1 cellular context compared by ENCODE assay signal in the genomic region with DNA sequence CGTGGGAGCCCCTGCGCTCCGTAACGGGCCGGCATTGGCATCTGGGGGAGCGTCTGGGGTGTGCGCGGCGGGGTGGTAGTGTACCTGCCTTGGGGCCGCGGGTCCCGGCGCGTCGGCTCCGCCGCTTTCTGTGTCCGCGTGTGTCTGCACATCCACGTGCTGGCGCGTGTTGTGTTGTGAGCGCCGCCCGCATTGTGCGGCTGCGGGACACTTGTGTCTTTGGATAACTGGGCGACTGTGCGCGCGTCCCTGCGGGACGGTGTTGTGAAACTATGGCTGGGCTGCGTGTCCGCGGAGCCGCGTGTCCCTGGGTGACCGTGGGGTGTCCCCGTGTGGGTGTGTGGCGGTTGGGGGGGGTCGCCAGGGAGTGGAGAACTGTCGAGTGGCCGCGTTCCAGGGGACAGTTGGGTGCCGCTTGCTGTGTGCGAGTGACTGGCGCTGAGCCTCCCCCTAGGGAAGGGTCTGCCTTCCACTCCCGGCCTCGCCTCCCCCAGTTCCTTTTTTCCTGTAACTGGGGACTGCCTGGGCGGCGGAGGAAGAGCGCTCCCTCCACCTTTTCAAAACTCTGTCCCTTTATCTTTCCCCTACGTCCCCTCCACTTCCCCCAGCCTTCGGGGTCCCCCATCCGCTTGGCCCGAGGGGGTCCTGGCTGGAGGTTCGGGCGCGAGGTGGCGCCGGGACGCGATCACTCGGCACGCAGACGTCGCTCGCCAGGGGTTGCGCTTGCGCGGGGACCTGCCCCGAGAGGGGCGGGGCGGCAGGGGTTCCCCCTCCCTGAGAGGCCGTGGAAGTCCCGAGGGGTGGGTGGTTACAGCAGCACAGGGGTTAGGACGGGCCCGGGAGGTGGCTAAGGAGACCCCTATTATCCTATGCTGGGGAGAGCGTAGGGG.
A peak's percentile ranks its signal among the peaks of the same experiment; 100 is the strongest.
TF ChIP-seq lines count a peak whose summit lies in the region.

No MANE protein-coding gene starts in this region.

TF ChIP-seq in HepG2, 621 proteins besides CTCF, POLR2A, EP300 and RAD21 (continued from another document and continues in another):
- TF ChIP-seq, protein P1, sequence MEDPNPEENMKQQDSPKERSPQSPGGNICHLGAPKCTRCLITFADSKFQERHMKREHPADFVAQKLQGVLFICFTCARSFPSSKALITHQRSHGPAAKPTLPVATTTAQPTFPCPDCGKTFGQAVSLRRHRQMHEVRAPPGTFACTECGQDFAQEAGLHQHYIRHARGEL (CRISPR knock-in tag; IDR thresholded peaks at IDR 0.05) = no peak
- TF ChIP-seq AGO1 (IDR thresholded peaks at IDR 0.05; ENCODE audit: low read depth, low read length, poor library complexity, severe bottlenecking) (peak; percentile 25), FOXM1 (CRISPR knock-in tag; IDR thresholded peaks at IDR 0.05) (no peak), SKI (IDR thresholded peaks at IDR 0.05; ENCODE audit: partially characterized antibody) (peak; percentile 71), ZBTB7B (CRISPR knock-in tag; IDR thresholded peaks at IDR 0.05) (no peak), BHLHE40 (IDR thresholded peaks at IDR 0.05; ENCODE audit: low read length) (peak; percentile 37; the same call in 1 of the 2 replicates), NAIF1 (CRISPR knock-in tag; IDR thresholded peaks at IDR 0.05; ENCODE audit: borderline replicate concordance) (no peak), ZNF20 (CRISPR knock-in tag; IDR thresholded peaks at IDR 0.05) (no peak), NRL (CRISPR knock-in tag; IDR thresholded peaks at IDR 0.05; ENCODE audit: borderline replicate concordance) (peak; percentile 25; the same call in 1 of the 2 replicates), HIVEP1 (CRISPR knock-in tag; IDR thresholded peaks at IDR 0.05) (no peak), NFIC (IDR thresholded peaks at IDR 0.05; ENCODE audit: low read length) (no peak), CCDC6 (CRISPR knock-in tag; IDR thresholded peaks at IDR 0.05) (no peak), ZNF777 (CRISPR knock-in tag; IDR thresholded peaks at IDR 0.05) (peak; percentile 88), AGO2 (optimal IDR thresholded peaks at IDR 0.05; ENCODE audit: low read depth, low read length) (peak; percentile 56), ZNF782 (CRISPR knock-in tag; IDR thresholded peaks at IDR 0.05; ENCODE audit: borderline replicate concordance) (peak; percentile 27; the same call in 1 of the 2 replicates), TCF7L2 (IDR thresholded peaks at IDR 0.05; ENCODE audit: low read depth, low read length) (no peak), SIN3B (IDR thresholded peaks at IDR 0.05; ENCODE audit: low read length) (no peak), MTF1 (CRISPR knock-in tag; IDR thresholded peaks at IDR 0.05) (no peak), NPAS2 (CRISPR knock-in tag; IDR thresholded peaks at IDR 0.05; ENCODE audit: borderline replicate concordance) (no peak), RAD51 (IDR thresholded peaks at IDR 0.05; ENCODE audit: borderline replicate concordance) (no peak), MAZ (IDR thresholded peaks at IDR 0.05; ENCODE audit: borderline replicate concordance, low read depth, low read length) (no peak), MAZ (CRISPR knock-in tag; IDR thresholded peaks at IDR 0.05; ENCODE audit: low read depth) (peak; percentile 70; the same call in 1 of the 2 replicates), KAT2B (IDR thresholded peaks at IDR 0.05; ENCODE audit: borderline replicate concordance, low read depth, low read length) (no peak), ZFP1 (CRISPR knock-in tag; IDR thresholded peaks at IDR 0.05) (no peak), ZNF17 (CRISPR knock-in tag; IDR thresholded peaks at IDR 0.05) (no peak), KDM6A (CRISPR knock-in tag; IDR thresholded peaks at IDR 0.05; ENCODE audit: low read depth) (no peak), GABPB1 (CRISPR knock-in tag; IDR thresholded peaks at IDR 0.05) (peak; percentile 63; the same call in 1 of the 2 replicates), KDM1A (CRISPR knock-in tag; IDR thresholded peaks at IDR 0.05) (no peak), ZNF644 (CRISPR knock-in tag; IDR thresholded peaks at IDR 0.05; ENCODE audit: low read depth) (no peak), FOXK1 (CRISPR knock-in tag; IDR thresholded peaks at IDR 0.05; ENCODE audit: borderline replicate concordance, low read depth) (no peak), ZNF792 (CRISPR knock-in tag; IDR thresholded peaks at IDR 0.05) (no peak), ZNF737 (CRISPR knock-in tag; IDR thresholded peaks at IDR 0.05; ENCODE audit: borderline replicate concordance) (peak; percentile 62; the same call in 1 of the 2 replicates), MAF1 (CRISPR knock-in tag; IDR thresholded peaks at IDR 0.05; ENCODE audit: borderline replicate concordance) (no peak; the same call in 1 of the 2 replicates), ZBTB42 (CRISPR knock-in tag; IDR thresholded peaks at IDR 0.05) (no peak), SP140L (CRISPR knock-in tag; IDR thresholded peaks at IDR 0.05; ENCODE audit: borderline replicate concordance) (no peak), ZNF558 (CRISPR knock-in tag; IDR thresholded peaks at IDR 0.05; ENCODE audit: borderline replicate concordance) (no peak), ELF3 (CRISPR knock-in tag; IDR thresholded peaks at IDR 0.05) (no peak)
- TF ChIP-seq, protein P2, sequence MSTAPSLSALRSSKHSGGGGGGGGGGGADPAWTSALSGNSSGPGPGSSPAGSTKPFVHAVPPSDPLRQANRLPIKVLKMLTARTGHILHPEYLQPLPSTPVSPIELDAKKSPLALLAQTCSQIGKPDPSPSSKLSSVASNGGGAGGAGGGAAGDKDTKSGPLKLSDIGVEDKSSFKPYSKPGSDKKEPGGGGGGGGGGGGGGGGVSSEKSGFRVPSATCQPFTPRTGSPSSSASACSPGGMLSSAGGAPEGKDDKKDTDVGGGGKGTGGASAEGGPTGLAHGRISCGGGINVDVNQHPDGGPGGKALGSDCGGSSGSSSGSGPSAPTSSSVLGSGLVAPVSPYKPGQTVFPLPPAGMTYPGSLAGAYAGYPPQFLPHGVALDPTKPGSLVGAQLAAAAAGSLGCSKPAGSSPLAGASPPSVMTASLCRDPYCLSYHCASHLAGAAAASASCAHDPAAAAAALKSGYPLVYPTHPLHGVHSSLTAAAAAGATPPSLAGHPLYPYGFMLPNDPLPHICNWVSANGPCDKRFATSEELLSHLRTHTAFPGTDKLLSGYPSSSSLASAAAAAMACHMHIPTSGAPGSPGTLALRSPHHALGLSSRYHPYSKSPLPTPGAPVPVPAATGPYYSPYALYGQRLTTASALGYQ (CRISPR knock-in tag; IDR thresholded peaks at IDR 0.05) = 0 out of 2 replicates have a peak, but pooled peaks have one; percentile 14
- TF ChIP-seq, protein P3, sequence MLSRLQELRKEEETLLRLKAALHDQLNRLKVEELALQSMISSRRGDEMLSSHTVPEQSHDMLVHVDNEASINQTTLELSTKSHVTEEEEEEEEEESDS (CRISPR knock-in tag; IDR thresholded peaks at IDR 0.05; ENCODE audit: borderline replicate concordance) = no peak
- TF ChIP-seq, protein P4, sequence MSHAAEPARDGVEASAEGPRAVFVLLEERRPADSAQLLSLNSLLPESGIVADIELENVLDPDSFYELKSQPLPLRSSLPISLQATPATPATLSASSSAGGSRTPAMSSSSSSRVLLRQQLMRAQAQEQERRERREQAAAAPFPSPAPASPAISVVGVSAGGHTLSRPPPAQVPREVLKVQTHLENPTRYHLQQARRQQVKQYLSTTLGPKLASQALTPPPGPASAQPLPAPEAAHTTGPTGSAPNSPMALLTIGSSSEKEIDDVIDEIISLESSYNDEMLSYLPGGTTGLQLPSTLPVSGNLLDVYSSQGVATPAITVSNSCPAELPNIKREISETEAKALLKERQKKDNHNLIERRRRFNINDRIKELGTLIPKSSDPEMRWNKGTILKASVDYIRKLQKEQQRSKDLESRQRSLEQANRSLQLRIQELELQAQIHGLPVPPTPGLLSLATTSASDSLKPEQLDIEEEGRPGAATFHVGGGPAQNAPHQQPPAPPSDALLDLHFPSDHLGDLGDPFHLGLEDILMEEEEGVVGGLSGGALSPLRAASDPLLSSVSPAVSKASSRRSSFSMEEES (CRISPR knock-in tag; IDR thresholded peaks at IDR 0.05) = no peak
- TF ChIP-seq, protein P5, sequence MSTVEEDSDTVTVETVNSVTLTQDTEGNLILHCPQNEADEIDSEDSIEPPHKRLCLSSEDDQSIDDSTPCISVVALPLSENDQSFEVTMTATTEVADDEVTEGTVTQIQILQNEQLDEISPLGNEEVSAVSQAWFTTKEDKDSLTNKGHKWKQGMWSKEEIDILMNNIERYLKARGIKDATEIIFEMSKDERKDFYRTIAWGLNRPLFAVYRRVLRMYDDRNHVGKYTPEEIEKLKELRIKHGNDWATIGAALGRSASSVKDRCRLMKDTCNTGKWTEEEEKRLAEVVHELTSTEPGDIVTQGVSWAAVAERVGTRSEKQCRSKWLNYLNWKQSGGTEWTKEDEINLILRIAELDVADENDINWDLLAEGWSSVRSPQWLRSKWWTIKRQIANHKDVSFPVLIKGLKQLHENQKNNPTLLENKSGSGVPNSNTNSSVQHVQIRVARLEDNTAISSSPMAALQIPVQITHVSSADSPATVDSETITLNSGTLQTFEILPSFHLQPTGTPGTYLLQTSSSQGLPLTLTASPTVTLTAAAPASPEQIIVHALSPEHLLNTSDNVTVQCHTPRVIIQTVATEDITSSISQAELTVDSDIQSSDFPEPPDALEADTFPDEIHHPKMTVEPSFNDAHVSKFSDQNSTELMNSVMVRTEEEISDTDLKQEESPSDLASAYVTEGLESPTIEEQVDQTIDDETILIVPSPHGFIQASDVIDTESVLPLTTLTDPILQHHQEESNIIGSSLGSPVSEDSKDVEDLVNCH (CRISPR knock-in tag; IDR thresholded peaks at IDR 0.05) = no peak
- TF ChIP-seq, protein P6, sequence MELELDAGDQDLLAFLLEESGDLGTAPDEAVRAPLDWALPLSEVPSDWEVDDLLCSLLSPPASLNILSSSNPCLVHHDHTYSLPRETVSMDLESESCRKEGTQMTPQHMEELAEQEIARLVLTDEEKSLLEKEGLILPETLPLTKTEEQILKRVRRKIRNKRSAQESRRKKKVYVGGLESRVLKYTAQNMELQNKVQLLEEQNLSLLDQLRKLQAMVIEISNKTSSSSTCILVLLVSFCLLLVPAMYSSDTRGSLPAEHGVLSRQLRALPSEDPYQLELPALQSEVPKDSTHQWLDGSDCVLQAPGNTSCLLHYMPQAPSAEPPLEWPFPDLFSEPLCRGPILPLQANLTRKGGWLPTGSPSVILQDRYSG (CRISPR knock-in tag; IDR thresholded peaks at IDR 0.05) = 0 out of 2 replicates have a peak, but pooled peaks have one; percentile 80
- TF ChIP-seq, protein P7, sequence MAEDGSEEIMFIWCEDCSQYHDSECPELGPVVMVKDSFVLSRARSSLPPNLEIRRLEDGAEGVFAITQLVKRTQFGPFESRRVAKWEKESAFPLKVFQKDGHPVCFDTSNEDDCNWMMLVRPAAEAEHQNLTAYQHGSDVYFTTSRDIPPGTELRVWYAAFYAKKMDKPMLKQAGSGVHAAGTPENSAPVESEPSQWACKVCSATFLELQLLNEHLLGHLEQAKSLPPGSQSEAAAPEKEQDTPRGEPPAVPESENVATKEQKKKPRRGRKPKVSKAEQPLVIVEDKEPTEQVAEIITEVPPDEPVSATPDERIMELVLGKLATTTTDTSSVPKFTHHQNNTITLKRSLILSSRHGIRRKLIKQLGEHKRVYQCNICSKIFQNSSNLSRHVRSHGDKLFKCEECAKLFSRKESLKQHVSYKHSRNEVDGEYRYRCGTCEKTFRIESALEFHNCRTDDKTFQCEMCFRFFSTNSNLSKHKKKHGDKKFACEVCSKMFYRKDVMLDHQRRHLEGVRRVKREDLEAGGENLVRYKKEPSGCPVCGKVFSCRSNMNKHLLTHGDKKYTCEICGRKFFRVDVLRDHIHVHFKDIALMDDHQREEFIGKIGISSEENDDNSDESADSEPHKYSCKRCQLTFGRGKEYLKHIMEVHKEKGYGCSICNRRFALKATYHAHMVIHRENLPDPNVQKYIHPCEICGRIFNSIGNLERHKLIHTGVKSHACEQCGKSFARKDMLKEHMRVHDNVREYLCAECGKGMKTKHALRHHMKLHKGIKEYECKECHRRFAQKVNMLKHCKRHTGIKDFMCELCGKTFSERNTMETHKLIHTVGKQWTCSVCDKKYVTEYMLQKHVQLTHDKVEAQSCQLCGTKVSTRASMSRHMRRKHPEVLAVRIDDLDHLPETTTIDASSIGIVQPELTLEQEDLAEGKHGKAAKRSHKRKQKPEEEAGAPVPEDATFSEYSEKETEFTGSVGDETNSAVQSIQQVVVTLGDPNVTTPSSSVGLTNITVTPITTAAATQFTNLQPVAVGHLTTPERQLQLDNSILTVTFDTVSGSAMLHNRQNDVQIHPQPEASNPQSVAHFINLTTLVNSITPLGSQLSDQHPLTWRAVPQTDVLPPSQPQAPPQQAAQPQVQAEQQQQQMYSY (CRISPR knock-in tag; IDR thresholded peaks at IDR 0.05) = no peak
- TF ChIP-seq, protein P8, sequence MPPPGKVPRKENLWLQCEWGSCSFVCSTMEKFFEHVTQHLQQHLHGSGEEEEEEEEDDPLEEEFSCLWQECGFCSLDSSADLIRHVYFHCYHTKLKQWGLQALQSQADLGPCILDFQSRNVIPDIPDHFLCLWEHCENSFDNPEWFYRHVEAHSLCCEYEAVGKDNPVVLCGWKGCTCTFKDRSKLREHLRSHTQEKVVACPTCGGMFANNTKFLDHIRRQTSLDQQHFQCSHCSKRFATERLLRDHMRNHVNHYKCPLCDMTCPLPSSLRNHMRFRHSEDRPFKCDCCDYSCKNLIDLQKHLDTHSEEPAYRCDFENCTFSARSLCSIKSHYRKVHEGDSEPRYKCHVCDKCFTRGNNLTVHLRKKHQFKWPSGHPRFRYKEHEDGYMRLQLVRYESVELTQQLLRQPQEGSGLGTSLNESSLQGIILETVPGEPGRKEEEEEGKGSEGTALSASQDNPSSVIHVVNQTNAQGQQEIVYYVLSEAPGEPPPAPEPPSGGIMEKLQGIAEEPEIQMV (CRISPR knock-in tag; IDR thresholded peaks at IDR 0.05; ENCODE audit: low read depth) = no peak
- TF ChIP-seq, protein P9, sequence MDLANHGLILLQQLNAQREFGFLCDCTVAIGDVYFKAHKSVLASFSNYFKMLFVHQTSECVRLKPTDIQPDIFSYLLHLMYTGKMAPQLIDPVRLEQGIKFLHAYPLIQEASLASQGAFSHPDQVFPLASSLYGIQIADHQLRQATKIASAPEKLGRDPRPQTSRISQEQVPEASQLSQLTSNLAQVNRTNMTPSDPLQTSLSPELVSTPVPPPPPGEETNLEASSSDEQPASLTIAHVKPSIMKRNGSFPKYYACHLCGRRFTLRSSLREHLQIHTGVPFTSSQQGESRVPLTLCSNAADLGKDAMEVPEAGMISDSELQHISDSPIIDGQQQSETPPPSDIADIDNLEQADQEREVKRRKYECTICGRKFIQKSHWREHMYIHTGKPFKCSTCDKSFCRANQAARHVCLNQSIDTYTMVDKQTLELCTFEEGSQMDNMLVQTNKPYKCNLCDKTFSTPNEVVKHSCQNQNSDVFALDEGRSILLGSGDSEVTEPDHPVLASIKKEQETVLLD (CRISPR knock-in tag; IDR thresholded peaks at IDR 0.05; ENCODE audit: low read depth) = no peak
